Comparison of ENCODE assay signal across 11 cellular contexts in genomic region chr2:9631976-9632700, GRCh38. TPM values are rescaled to one million over a fixed set of nuclear protein-coding genes. Genes with fewer than 3 reads are reported as not detected.
DNase-seq lines count a peak whose midpoint lies in the region; ATAC-seq, FAIRE-seq and TF ChIP-seq lines count a peak whose summit lies in the region.
"Had no signal": no experiment of that assay in that cellular context is flagged by ENCODE, and none has a peak within 500 bp of the region (broad histone marks: within the 10 kb centered on the region; RNA-seq: fewer than 3 reads in every experiment).

No MANE protein-coding gene starts in this region.

- DNase-seq in A549 (ENCODE audit: low read depth in 1 of 2, low spot score in 1 of 2) (no peak), HFFc6 (no peak), breast epithelium (ENCODE audit: low spot score in 2 of 2) (no peak), mesendoderm (peak; percentile 66), mesenteric fat pad (ENCODE audit: low spot score) (no peak), HK-2 (ENCODE audit: unreplicated experiment) (no peak)
- no peak for DNase-seq in stimulated activated CD4-positive, alpha-beta T cell treated with anti-CD3 and anti-CD28 coated beads, Interleukin-4, amount 100 ng/mL, for 1 hour
- DNase-seq: dermis blood vessel endothelial cell had no signal

- H3K4me3 ChIP-seq in A549 (no peak overlapping the region), breast epithelium (no peak overlapping the region), mesendoderm (ENCODE audit: low read length) (no peak overlapping the region)

- H3K27me3 Mint-ChIP-seq in HFFc6 (ENCODE audit: insufficient read depth), result peaks cover 3% of the 10 kb centered on the region

- H3K23ac ChIP-seq in mesendoderm (ENCODE audit: low read length), result no peak overlapping the region

- H2BK120ac ChIP-seq in mesendoderm (ENCODE audit: low read depth, low read length), result no peak overlapping the region

- TF ChIP-seq CTCF in A549 (IDR thresholded peaks at IDR 0.05) (no peak), HFFc6 (IDR thresholded peaks at IDR 0.05) (no peak), breast epithelium (IDR thresholded peaks at IDR 0.05) (no peak)

- peak overlapping the region; percentile 20 for H3K18ac ChIP-seq in mesendoderm (ENCODE audit: low read length)

- H3K9me3 ChIP-seq in A549 (no peaks in the 10 kb centered on the region), breast epithelium (no peaks in the 10 kb centered on the region)

- TF ChIP-seq POLR2A in A549 (IDR thresholded peaks at IDR 0.05; ENCODE audit: low read length) (no peak), breast epithelium (IDR thresholded peaks at IDR 0.05) (no peak)

- no peak overlapping the region for H2AK5ac ChIP-seq in mesendoderm (ENCODE audit: low read length)

- H2BK5ac ChIP-seq in mesendoderm (ENCODE audit: low read length), result no peak overlapping the region

- intact Hi-C loops in breast epithelium (cut with DNase I; ENCODE audit: low total_unique reads), result loop anchor here (10.0 kb wide), 1 partner anchor 77 kb away; the partner anchor contains the start of gene ADAM17

- no peak for TF ChIP-seq EP300 in A549 (IDR thresholded peaks at IDR 0.05)

- no peaks in the 10 kb centered on the region for H3K79me1 ChIP-seq in mesendoderm (ENCODE audit: low read length)

- no peak for ATAC-seq in A549
- no peak for ATAC-seq in GM18502 (IDR thresholded peaks at IDR 0.05; ENCODE audit: poor library complexity, unreplicated experiment)

- H3K27ac ChIP-seq in A549 (peak overlapping the region; percentile 86; a peak in 5 of 6 replicates), breast epithelium (peak overlapping the region; percentile 20 to 96), mesendoderm (ENCODE audit: low read depth, low read length) (no peak overlapping the region)

- no peak overlapping the region for H4K5ac ChIP-seq in mesendoderm (ENCODE audit: low read length)

- H3K79me2 ChIP-seq in mesendoderm (ENCODE audit: control insufficient read depth, insufficient read depth, low read length), result peaks cover 31% of the 10 kb centered on the region

- peak overlapping the region; percentile 90 for H3K27ac Mint-ChIP-seq in HFFc6

- H3K4ac ChIP-seq in mesendoderm (ENCODE audit: low read depth, low read length), result no peak overlapping the region

- CTCF ChIA-PET in A549 (lab: Yijun Ruan, JAX), result interaction anchor here (1.4 to 6.3 kb wide), 4 partner anchors 25 to 139 kb away, joined by 3 to 53 read pairs (median 6); no protein-coding TSS in a partner anchor

- peak overlapping the region; percentile 46 for H2BK15ac ChIP-seq in mesendoderm (replicated peaks; ENCODE audit: low read depth)

- H4K8ac ChIP-seq in mesendoderm (ENCODE audit: low read depth, low read length), result no peak overlapping the region

- no peak for FAIRE-seq in A549 (lab: Jason Lieb, UNC)
- FAIRE-seq: GM19239, TTC549 had no signal

- peak overlapping the region; percentile 71 for H3K9ac ChIP-seq in mesendoderm (ENCODE audit: low read length)

- peak overlapping the region; percentile 84 for H3K4me2 ChIP-seq in A549
- H3K4me2 ChIP-seq in mesendoderm (ENCODE audit: low read length), result peak overlapping the region; percentile 92

- H3K4me1 ChIP-seq in A549 (peaks cover 32% of the 10 kb centered on the region), breast epithelium (peaks cover 0 to 15% of the 10 kb centered on the region in 2 donors), mesendoderm (ENCODE audit: control insufficient read depth, low read depth, low read length) (peaks cover 2% of the 10 kb centered on the region)

- H3K56ac ChIP-seq in mesendoderm (ENCODE audit: low read length), result peak overlapping the region; percentile 68

- H3K4me1 Mint-ChIP-seq in HFFc6 (ENCODE audit: low read depth), result peaks cover 64% of the 10 kb centered on the region

- POLR2A ChIA-PET in A549 (lab: Yijun Ruan, JAX), result interaction anchor here (0.6 to 3.8 kb wide), 4 partner anchors 25 to 79 kb away, joined by 3 to 62 read pairs (median 24); no protein-coding TSS in a partner anchor

- no peak for TF ChIP-seq RAD21 in A549 (conservative IDR thresholded peaks at IDR 0.05 in 1 of 2, IDR thresholded peaks at IDR 0.05 in 1 of 2)

- H3K4me3 Mint-ChIP-seq in HFFc6, result peak overlapping the region; percentile 99

- no peaks in the 10 kb centered on the region for H3K36me3 ChIP-seq in breast epithelium
- no peaks in the 10 kb centered on the region for H3K36me3 ChIP-seq in mesendoderm (ENCODE audit: control insufficient read depth, insufficient read depth, low read length)

- H3K27me3 ChIP-seq in breast epithelium, result no peaks in the 10 kb centered on the region
- no peaks in the 10 kb centered on the region for H3K27me3 ChIP-seq in mesendoderm (ENCODE audit: insufficient read depth, low read length, poor library complexity)

- no peaks in the 10 kb centered on the region for H3K9me3 Mint-ChIP-seq in HFFc6

- peaks cover 32% of the 10 kb centered on the region for H3K36me3 Mint-ChIP-seq in HFFc6 (ENCODE audit: low read depth)

- WGBS in A549 (ENCODE audit: missing lambda C conversion rate), result 94% methylated on average over 11 of the region's 11 CpGs
- no CpG with 5 or more reads among the region's 11 CpGs for WGBS in mesendoderm (ENCODE audit: extremely low coverage, insufficient coverage, low lambda C conversion rate)

TF ChIP-seq in A549, 52 proteins besides CTCF, POLR2A, EP300 and RAD21:
- TF ChIP-seq REST (IDR thresholded peaks at IDR 0.05) (no peak), JUNB (IDR thresholded peaks at IDR 0.05) (no peak), SREBF2 (IDR thresholded peaks at IDR 0.05) (no peak), MAX (IDR thresholded peaks at IDR 0.05) (0 out of 2 replicates have a peak, but pooled peaks have one; percentile 36), CHD4 (IDR thresholded peaks at IDR 0.05; ENCODE audit: borderline replicate concordance) (no peak), HMGXB4 (CRISPR knock-in tag; IDR thresholded peaks at IDR 0.05; ENCODE audit: borderline replicate concordance) (no peak)

RNA-seq across cellular contexts. Expression of gene YWHAQ, which starts 1.3 kb away (rescaled TPM):
- polyA plus RNA-seq in A549 (2011; rRNA removed) (672 and 833 TPM in 2 replicates), A549 (2017; fragmentation: RNase III; extraction: RNeasy Plus Mini Kit Qiagen cat#74134 plus additional on column Dnase treatment) (661 to 703 TPM (median 686 TPM) in 3 replicates)
- polyA plus RNA-seq in A549 (2012; cell fraction: cytosol; rRNA removed), result 326 and 355 TPM in 2 replicates
- polyA plus RNA-seq in A549 (2012; cell fraction: nucleus; rRNA removed), result 176 and 207 TPM in 2 replicates
- 310 and 393 TPM in 2 replicates for polyA minus RNA-seq in A549 (2011; rRNA and poly(A)+ RNA removed)
- 100 to 1,000 TPM; 461 to 607 (median 548) TPM for total RNA-seq in HFFc6 (2021; fragmentation: NEBNext Ultra II Directional; extraction: Animal tissue kit (Norgen Biotek cat#: 25700))
- total RNA-seq in breast epithelium (100 to 1,000 TPM; 176 to 226 (median 186) TPM), mesenteric fat pad (183 TPM)
- 445 TPM for polyA plus RNA-seq in mesendoderm (2013, experiment 1 of 2)
- 448 TPM for polyA plus RNA-seq in mesendoderm (2013, experiment 2 of 2)
